In genomic region chr5:177891547-177892356, GRCh38 we compare ENCODE assay signal across 8 cellular contexts.
DNase-seq lines count a peak whose midpoint lies in the region; ATAC-seq, FAIRE-seq and TF ChIP-seq lines count a peak whose summit lies in the region.
"Not testable (repeated sequence)": the region's sequence is repeated elsewhere in the genome, so short reads cannot be mapped to it uniquely, and the experiment has no call there.

No MANE protein-coding gene starts in this region.

- not testable (repeated sequence) for H4K20me1 ChIP-seq in endothelial cell of umbilical vein (replicated peaks; ENCODE audit: control insufficient read depth, extremely low read depth, insufficient read depth, low read length)

- not testable (repeated sequence) for H3K27ac Mint-ChIP-seq in activated T-helper 17 cell treated with anti-CD3 and anti-CD28 coated beads, Interleukin-2, amount 50 U/mL, for 72 hours; memory B cell

- not testable (repeated sequence) for H3K36me3 Mint-ChIP-seq in activated T-helper 17 cell treated with anti-CD3 and anti-CD28 coated beads, Interleukin-2, amount 50 U/mL, for 72 hours (ENCODE audit: low read depth); memory B cell

- intact Hi-C loops in endothelial cell of umbilical vein (cut with micrococcal nuclease), result not testable (repeated sequence)

- H3K9ac ChIP-seq in endothelial cell of umbilical vein (replicated peaks; ENCODE audit: extremely low read depth, insufficient read depth, low read length), result not testable (repeated sequence)

- not testable (repeated sequence) for H3K9me3 ChIP-seq in endothelial cell of umbilical vein (replicated peaks; ENCODE audit: control insufficient read depth, insufficient read depth, low read length)

- not testable (repeated sequence) for BruUV-seq in endothelial cell of umbilical vein (replicated peaks; lab: Mats Ljungman, UMichigan)

- TF ChIP-seq CTCF in GM12864 (IDR thresholded peaks at IDR 0.05; ENCODE audit: low read depth, low read length, missing control alignments) (peak; percentile 3), endothelial cell of umbilical vein (IDR thresholded peaks at IDR 0.05; ENCODE audit: extremely low read depth in 1 of 2, insufficient read depth in 1 of 2, low read depth in 1 of 2, low read length in 2 of 2) (peak in 1 of 2 donors; percentile 14)

- dilution Hi-C loops in endothelial cell of umbilical vein (cut with MboI; ENCODE audit: extremely low pct_ligation_motif_present, low sequenced_read_pairs), result not testable (repeated sequence)

- peak; percentile 100 for FAIRE-seq in endothelial cell of umbilical vein (lab: Jason Lieb, UNC)

- H3K4me3 Mint-ChIP-seq in activated T-helper 17 cell treated with anti-CD3 and anti-CD28 coated beads, Interleukin-2, amount 50 U/mL, for 72 hours; memory B cell: not testable (repeated sequence)

- H3K4me1 ChIP-seq in endothelial cell of umbilical vein (ENCODE audit: control insufficient read depth, extremely low read depth, insufficient read depth, low read length), result not testable (repeated sequence)

- CTCF ChIA-PET in endothelial cell of umbilical vein (lab: Charles Lee), result not testable (repeated sequence)

- H3K4me2 ChIP-seq in endothelial cell of umbilical vein (ENCODE audit: insufficient read depth, low read length), result not testable (repeated sequence)

- H3K27me3 ChIP-seq in endothelial cell of umbilical vein (ENCODE audit: control insufficient read depth in 2 of 2, insufficient read depth in 2 of 2, low read length in 2 of 2), result not testable (repeated sequence)

- POLR2A ChIA-PET in endothelial cell of umbilical vein (lab: Charles Lee), result not testable (repeated sequence)

- DNase-seq in GM12864 (ENCODE audit: low read depth); endothelial cell of umbilical vein (ENCODE audit: low read depth, low spot score); memory B cell (ENCODE audit: low spot score in 2 of 2): not testable (repeated sequence)
- DNase-seq in stimulated activated CD8-positive, alpha-beta memory T cell treated with anti-CD3 and anti-CD28 coated beads, Interleukin-12 subunit alpha, Interleukin-12 subunit beta, amount 100 ng/mL, for 1 hour (ENCODE audit: low read depth), result peak; percentile 13

- not testable (repeated sequence) for TF ChIP-seq POLR2A in endothelial cell of umbilical vein (IDR thresholded peaks at IDR 0.05; ENCODE audit: low read depth, low read length)

- H3K79me2 ChIP-seq in endothelial cell of umbilical vein (ENCODE audit: control insufficient read depth, insufficient read depth, low read length), result not testable (repeated sequence)

- H3K27me3 Mint-ChIP-seq in activated T-helper 17 cell treated with anti-CD3 and anti-CD28 coated beads, Interleukin-2, amount 50 U/mL, for 72 hours; memory B cell: not testable (repeated sequence)

- H3K4me3 ChIP-seq in GM12864 (ENCODE audit: low read depth, low read length); endothelial cell of umbilical vein (replicated peaks in 1 of 3; ENCODE audit: insufficient read depth in 1 of 3, low read depth in 1 of 3, low read length in 3 of 3): not testable (repeated sequence)

- H3K9me1 ChIP-seq in endothelial cell of umbilical vein (replicated peaks; ENCODE audit: control insufficient read depth, extremely low read depth, insufficient read depth, low read length), result not testable (repeated sequence)

- H2AFZ ChIP-seq in endothelial cell of umbilical vein (ENCODE audit: low read depth, low read length), result not testable (repeated sequence)

- H3K4me1 Mint-ChIP-seq in activated T-helper 17 cell treated with anti-CD3 and anti-CD28 coated beads, Interleukin-2, amount 50 U/mL, for 72 hours; memory B cell: not testable (repeated sequence)

- not testable (repeated sequence) for H3K27ac ChIP-seq in endothelial cell of umbilical vein (ENCODE audit: insufficient read depth, low read depth, low read length)

- not testable (repeated sequence) for H3K36me3 ChIP-seq in endothelial cell of umbilical vein (ENCODE audit: control insufficient read depth in 2 of 2, extremely low read depth in 1 of 2, insufficient read depth in 2 of 2, low read length in 2 of 2)

- ATAC-seq in GM21367 (IDR thresholded peaks at IDR 0.05; ENCODE audit: unreplicated experiment) (peak; percentile 83), HG03025 (IDR thresholded peaks at IDR 0.05; ENCODE audit: low FRiP score, unreplicated experiment) (peak; percentile 84), SK-N-SH treated with all-trans-retinoic acid at 6 μM for 48 hours (peak; percentile 100), memory B cell (ENCODE audit: low read depth) (peak; percentile 99)
- peak; percentile 94 for ATAC-seq in activated T-helper 17 cell treated with anti-CD3 and anti-CD28 coated beads, Interleukin-2, amount 50 U/mL, for 72 hours (replicated peaks)

- not testable (repeated sequence) for H3K9me3 Mint-ChIP-seq in activated T-helper 17 cell treated with anti-CD3 and anti-CD28 coated beads, Interleukin-2, amount 50 U/mL, for 72 hours; memory B cell
